ENCODE assay signal across 17 cellular contexts in genomic region chr18:46338761-46339160, GRCh38.
A peak's percentile ranks its signal among the peaks of the same experiment; 100 is the strongest.
DNase-seq lines count a peak whose midpoint lies in the region; ATAC-seq and TF ChIP-seq lines count a peak whose summit lies in the region.
"Had no signal": no experiment of that assay in that cellular context is flagged by ENCODE, and none has a peak within 500 bp of the region (broad histone marks: within the 10 kb centered on the region; RNA-seq: fewer than 3 reads in every experiment).

No MANE protein-coding gene starts in this region.

- H3K9me3 Mint-ChIP-seq in activated CD8-positive, alpha-beta T cell treated with anti-CD3 and anti-CD28 coated beads, Interleukin-2, amount 10 ng/mL, durations not matched to agents 7 days and 5 days (ENCODE audit: insufficient read depth), result no peaks in the 10 kb centered on the region
- H3K9me3 Mint-ChIP-seq in activated CD8-positive, alpha-beta T cell treated with anti-CD3 and anti-CD28 coated beads for 36 hours, result no peaks in the 10 kb centered on the region
- H3K9me3 Mint-ChIP-seq in immature natural killer cell, result no peaks in the 10 kb centered on the region
- peaks cover 0 to 4% (median 0%) of the 10 kb centered on the region in 11 donors for H3K9me3 Mint-ChIP-seq in naive thymus-derived CD4-positive, alpha-beta T cell
- H3K9me3 Mint-ChIP-seq: activated naive CD4-positive, alpha-beta T cell treated with anti-CD3 and anti-CD28 coated beads, Interleukin-2, amount 50 U/mL, for 24 hours; HFFc6 had no signal

- intact Hi-C loops in activated CD8-positive, alpha-beta T cell treated with anti-CD3 and anti-CD28 coated beads for 36 hours (cut with micrococcal nuclease), result no loop called here
- intact Hi-C loops in naive thymus-derived CD4-positive, alpha-beta T cell (cut with micrococcal nuclease), result no loop called here
- intact Hi-C loops in vagina (cut with DNase I), result no loop called here

- H3K27me3 Mint-ChIP-seq in activated CD8-positive, alpha-beta T cell treated with anti-CD3 and anti-CD28 coated beads, Interleukin-2, amount 10 ng/mL, durations not matched to agents 7 days and 5 days (ENCODE audit: low read depth), result peaks cover 32% of the 10 kb centered on the region
- peaks cover 47% of the 10 kb centered on the region for H3K27me3 Mint-ChIP-seq in activated CD8-positive, alpha-beta T cell treated with anti-CD3 and anti-CD28 coated beads for 36 hours
- peaks cover 7 to 23% (median 18%) of the 10 kb centered on the region in 3 donors for H3K27me3 Mint-ChIP-seq in immature natural killer cell (ENCODE audit: low read depth in 3 of 3)
- peaks cover 23 to 50% (median 42%) of the 10 kb centered on the region in 5 donors for H3K27me3 Mint-ChIP-seq in naive thymus-derived CD4-positive, alpha-beta T cell

- H3K27ac Mint-ChIP-seq in activated CD8-positive, alpha-beta T cell treated with anti-CD3 and anti-CD28 coated beads, Interleukin-2, amount 10 ng/mL, durations not matched to agents 7 days and 5 days, result peak overlapping the region; percentile 58
- H3K27ac Mint-ChIP-seq in activated CD8-positive, alpha-beta T cell treated with anti-CD3 and anti-CD28 coated beads for 36 hours, result no peak overlapping the region
- H3K27ac Mint-ChIP-seq in immature natural killer cell, result peak overlapping the region; percentile 73 to 97 (median 94)
- peak overlapping the region in 1 of 9 donors; percentile 87 for H3K27ac Mint-ChIP-seq in naive thymus-derived CD4-positive, alpha-beta T cell
- H3K27ac Mint-ChIP-seq: activated naive CD4-positive, alpha-beta T cell treated with anti-CD3 and anti-CD28 coated beads, Interleukin-2, amount 50 U/mL, for 24 hours; HFFc6 had no signal

- H3K27ac ChIP-seq in naive thymus-derived CD4-positive, alpha-beta T cell (ENCODE audit: low read depth, low read length), result no peak overlapping the region
- no peak overlapping the region for H3K27ac ChIP-seq in vagina
- H3K27ac ChIP-seq: heart left ventricle, ovary, thoracic aorta had no signal

- H3K4me1 ChIP-seq in NT2/D1 (ENCODE audit: insufficient read depth, insufficient read length) (peaks cover 9% of the 10 kb centered on the region), vagina (peaks cover 22% of the 10 kb centered on the region)
- H3K4me1 ChIP-seq in naive thymus-derived CD4-positive, alpha-beta T cell (ENCODE audit: control insufficient read depth in 2 of 2, insufficient read depth in 2 of 2, low read length in 2 of 2), result peaks cover 0 to 6% of the 10 kb centered on the region in 2 donors

- H3K9me3 ChIP-seq in NT2/D1 (ENCODE audit: insufficient read depth, low read length) (no peaks in the 10 kb centered on the region), vagina (no peaks in the 10 kb centered on the region)
- no peaks in the 10 kb centered on the region for H3K9me3 ChIP-seq in naive thymus-derived CD4-positive, alpha-beta T cell (ENCODE audit: control insufficient read depth in 2 of 3, low read length in 3 of 3)
- H3K9me3 ChIP-seq: heart left ventricle, ovary, thoracic aorta had no signal

- H3K27me3 ChIP-seq in NT2/D1 (ENCODE audit: insufficient read depth, insufficient read length), result peaks cover 25% of the 10 kb centered on the region
- H3K27me3 ChIP-seq in naive thymus-derived CD4-positive, alpha-beta T cell (ENCODE audit: control insufficient read depth in 2 of 2, insufficient read depth in 2 of 2, low read length in 2 of 2), result peaks cover 0 to 4% of the 10 kb centered on the region in 2 donors
- no peaks in the 10 kb centered on the region for H3K27me3 ChIP-seq in vagina
- H3K27me3 ChIP-seq: ovary had no signal

- TF ChIP-seq POLR2A in vagina (IDR thresholded peaks at IDR 0.05), result no peak

- no peak for TF ChIP-seq CTCF in activated CD8-positive, alpha-beta T cell treated with anti-CD3 and anti-CD28 coated beads for 36 hours (IDR thresholded peaks at IDR 0.05)
- TF ChIP-seq CTCF in vagina (IDR thresholded peaks at IDR 0.05), result no peak

- POLR2A ChIA-PET in activated CD8-positive, alpha-beta T cell treated with anti-CD3 and anti-CD28 coated beads, Interleukin-2, amount 10 ng/mL, durations not matched to agents 7 days and 5 days (lab: Charles Lee), result no interaction called here
- POLR2A ChIA-PET in activated CD8-positive, alpha-beta T cell treated with anti-CD3 and anti-CD28 coated beads for 36 hours (lab: Charles Lee), result no interaction called here
- POLR2A ChIA-PET in naive thymus-derived CD4-positive, alpha-beta T cell (lab: Charles Lee), result no interaction called here

- no peaks in the 10 kb centered on the region for H3K36me3 ChIP-seq in NT2/D1 (ENCODE audit: insufficient read depth, insufficient read length, low read length)
- no peaks in the 10 kb centered on the region for H3K36me3 ChIP-seq in naive thymus-derived CD4-positive, alpha-beta T cell (ENCODE audit: control insufficient read depth in 2 of 3, insufficient read depth in 3 of 3, low read length in 3 of 3)
- no peaks in the 10 kb centered on the region for H3K36me3 ChIP-seq in vagina
- H3K36me3 ChIP-seq: heart left ventricle, ovary, thoracic aorta had no signal

- H3K4me1 Mint-ChIP-seq in activated CD8-positive, alpha-beta T cell treated with anti-CD3 and anti-CD28 coated beads, Interleukin-2, amount 10 ng/mL, durations not matched to agents 7 days and 5 days (ENCODE audit: low read depth), result peaks cover 67% of the 10 kb centered on the region
- peaks cover 25% of the 10 kb centered on the region for H3K4me1 Mint-ChIP-seq in activated CD8-positive, alpha-beta T cell treated with anti-CD3 and anti-CD28 coated beads for 36 hours (ENCODE audit: low read depth)
- peaks cover 92 to 93% of the 10 kb centered on the region in 2 donors for H3K4me1 Mint-ChIP-seq in immature natural killer cell
- peaks cover 22 to 81% (median 28%) of the 10 kb centered on the region in 7 donors for H3K4me1 Mint-ChIP-seq in naive thymus-derived CD4-positive, alpha-beta T cell

- H3K4me3 ChIP-seq in NT2/D1 (ENCODE audit: insufficient read length, low read depth) (no peak overlapping the region), vagina (no peak overlapping the region)
- no peak overlapping the region for H3K4me3 ChIP-seq in naive thymus-derived CD4-positive, alpha-beta T cell (ENCODE audit: low read length)
- H3K4me3 ChIP-seq: heart left ventricle, ovary, thoracic aorta had no signal

- ATAC-seq in activated CD8-positive, alpha-beta T cell treated with anti-CD3 and anti-CD28 coated beads, Interleukin-2, amount 10 ng/mL, durations not matched to agents 7 days and 5 days, result no peak
- no peak for ATAC-seq in activated CD8-positive, alpha-beta T cell treated with anti-CD3 and anti-CD28 coated beads for 36 hours
- ATAC-seq in stimulated activated naive CD8-positive, alpha-beta T cell treated with anti-CD3 and anti-CD28 coated beads, Interleukin-15, Interleukin-2, amounts not matched to agents 100 U/mL and 50 U/mL, for 24 hours, result no peak
- ATAC-seq in naive thymus-derived CD4-positive, alpha-beta T cell, result no peak
- no peak for ATAC-seq in HG03175 (IDR thresholded peaks at IDR 0.05; ENCODE audit: unreplicated experiment)

- peak; percentile 44 for DNase-seq in activated CD8-positive, alpha-beta T cell treated with anti-CD3 and anti-CD28 coated beads, Interleukin-2, amount 10 ng/mL, durations not matched to agents 7 days and 5 days
- DNase-seq in activated CD8-positive, alpha-beta T cell treated with anti-CD3 and anti-CD28 coated beads for 36 hours, result no peak
- DNase-seq in NT2/D1 (ENCODE audit: low read depth, low spot score) (no peak), immature natural killer cell (peak; percentile 39 to 60 (median 51)), vagina (ENCODE audit: extremely low spot score in 2 of 2) (no peak)
- DNase-seq in stimulated activated naive CD8-positive, alpha-beta T cell treated with anti-CD3 and anti-CD28 coated beads, Interleukin-15, Interleukin-2, amounts not matched to agents 100 U/mL and 50 U/mL, for 24 hours, result peak; percentile 13
- DNase-seq in naive thymus-derived CD4-positive, alpha-beta T cell, result no peak
- DNase-seq: Calu3; caudate nucleus; heart left ventricle; HFFc6; NCI-H446; ovary; stimulated activated CD4-positive, alpha-beta T cell treated with anti-CD3 and anti-CD28 coated beads, Interleukin-12 subunit alpha, Interleukin-12 subunit beta, amount 100 ng/mL, for 4 hours had no signal

- CTCF ChIA-PET in activated CD8-positive, alpha-beta T cell treated with anti-CD3 and anti-CD28 coated beads, Interleukin-2, amount 10 ng/mL, durations not matched to agents 7 days and 5 days (lab: Charles Lee), result interaction anchor here (0.8 to 1.4 kb wide), 2 partner anchors 166 to 285 kb away, joined by 3 read pairs; no protein-coding TSS in a partner anchor
- CTCF ChIA-PET in activated CD8-positive, alpha-beta T cell treated with anti-CD3 and anti-CD28 coated beads for 36 hours (lab: Charles Lee), result no interaction called here
- CTCF ChIA-PET in naive thymus-derived CD4-positive, alpha-beta T cell (lab: Charles Lee), result no interaction called here

- peaks cover 4% of the 10 kb centered on the region for H3K36me3 Mint-ChIP-seq in activated CD8-positive, alpha-beta T cell treated with anti-CD3 and anti-CD28 coated beads, Interleukin-2, amount 10 ng/mL, durations not matched to agents 7 days and 5 days (ENCODE audit: low read depth)
- no peaks in the 10 kb centered on the region for H3K36me3 Mint-ChIP-seq in activated CD8-positive, alpha-beta T cell treated with anti-CD3 and anti-CD28 coated beads for 36 hours (ENCODE audit: low read depth)
- peaks cover 0 to 10% (median 0%) of the 10 kb centered on the region in 3 donors for H3K36me3 Mint-ChIP-seq in immature natural killer cell
- H3K36me3 Mint-ChIP-seq in naive thymus-derived CD4-positive, alpha-beta T cell, result peaks cover 0 to 6% (median 0%) of the 10 kb centered on the region in 5 donors
- H3K36me3 Mint-ChIP-seq: activated naive CD4-positive, alpha-beta T cell treated with anti-CD3 and anti-CD28 coated beads, Interleukin-2, amount 50 U/mL, for 24 hours had no signal

- peak overlapping the region; percentile 21 for H3K4me3 Mint-ChIP-seq in activated CD8-positive, alpha-beta T cell treated with anti-CD3 and anti-CD28 coated beads, Interleukin-2, amount 10 ng/mL, durations not matched to agents 7 days and 5 days
- H3K4me3 Mint-ChIP-seq in activated CD8-positive, alpha-beta T cell treated with anti-CD3 and anti-CD28 coated beads for 36 hours, result no peak overlapping the region
- peak overlapping the region; percentile 93 to 100 (median 96) for H3K4me3 Mint-ChIP-seq in immature natural killer cell
- H3K4me3 Mint-ChIP-seq in naive thymus-derived CD4-positive, alpha-beta T cell, result peak overlapping the region in 2 of 10 donors; percentile 65 to 76
- H3K4me3 Mint-ChIP-seq: activated naive CD4-positive, alpha-beta T cell treated with anti-CD3 and anti-CD28 coated beads, Interleukin-2, amount 50 U/mL, for 24 hours; HFFc6 had no signal

- peak overlapping the region; percentile 13 for H3K9ac ChIP-seq in NT2/D1 (ENCODE audit: insufficient read length, low read depth)

Comparison
In these comparisons a context has a peak if more than half of its experiments do, and no peak if none do; other contexts are left out.
1. DNase-seq: peak in activated CD8-positive, alpha-beta T cell treated with anti-CD3 and anti-CD28 coated beads, Interleukin-2, amount 10 ng/mL, durations not matched to agents 7 days and 5 days (single experiment), immature natural killer cell (3 of 3) and stimulated activated naive CD8-positive, alpha-beta T cell treated with anti-CD3 and anti-CD28 coated beads, Interleukin-15, Interleukin-2, amounts not matched to agents 100 U/mL and 50 U/mL, for 24 hours (single experiment); none in activated CD8-positive, alpha-beta T cell treated with anti-CD3 and anti-CD28 coated beads for 36 hours (single experiment), NT2/D1 (single experiment), naive thymus-derived CD4-positive, alpha-beta T cell (0 of 9) and vagina (0 of 2).